In genomic region chr1:169699769-169700168, GRCh38 we compare ENCODE assay signal across 1 cellular context.
TF ChIP-seq lines count a peak whose summit lies in the region.

No MANE protein-coding gene starts in this region.

TF ChIP-seq in GM12878, 131 proteins besides CTCF, POLR2A, EP300 and RAD21:
- no peak for TF ChIP-seq SKIL (IDR thresholded peaks at IDR 0.05; ENCODE audit: low read depth, poor library complexity, severe bottlenecking)
